1 cellular context compared by ENCODE assay signal in genomic region chr1:178725603-178726517, GRCh38.
TF ChIP-seq lines count a peak whose summit lies in the region.

No MANE protein-coding gene starts in this region.

TF ChIP-seq in HepG2, 621 proteins besides CTCF, POLR2A, EP300 and RAD21 (continued from another document and continues in another):
- TF ChIP-seq ZNF629 (CRISPR knock-in tag; conservative IDR thresholded peaks at IDR 0.05) (peak; percentile 36), HOXD1 (CRISPR knock-in tag; IDR thresholded peaks at IDR 0.05) (no peak), FOXK2 (IDR thresholded peaks at IDR 0.05) (0 out of 2 replicates have a peak, but pooled peaks have one; percentile 23), ZNF749 (CRISPR knock-in tag; IDR thresholded peaks at IDR 0.05; ENCODE audit: borderline replicate concordance) (no peak), GTF2F1 (IDR thresholded peaks at IDR 0.05; ENCODE audit: low read length) (no peak), CREB3 (CRISPR knock-in tag; IDR thresholded peaks at IDR 0.05) (no peak), ZHX2 (IDR thresholded peaks at IDR 0.05; ENCODE audit: low read depth) (no peak), ZHX2 (CRISPR knock-in tag; IDR thresholded peaks at IDR 0.05; ENCODE audit: borderline replicate concordance) (no peak), EEA1 (CRISPR knock-in tag; IDR thresholded peaks at IDR 0.05; ENCODE audit: borderline replicate concordance) (peak; percentile 36; the same call in 1 of the 2 replicates), BORCS8-MEF2B (CRISPR knock-in tag; IDR thresholded peaks at IDR 0.05) (0 out of 2 replicates have a peak, but pooled peaks have one; percentile 41), CSRNP2 (CRISPR knock-in tag; conservative IDR thresholded peaks at IDR 0.05; ENCODE audit: low read depth) (no peak), BCL6 (CRISPR knock-in tag; IDR thresholded peaks at IDR 0.05) (no peak), ZNF207 (IDR thresholded peaks at IDR 0.05; ENCODE audit: borderline replicate concordance) (no peak), ZNF709 (CRISPR knock-in tag; IDR thresholded peaks at IDR 0.05) (0 out of 2 replicates have a peak, but pooled peaks have one; percentile 69), ZNF549 (CRISPR knock-in tag; IDR thresholded peaks at IDR 0.05) (no peak), POGK (CRISPR knock-in tag; conservative IDR thresholded peaks at IDR 0.05) (0 out of 2 replicates have a peak, but pooled peaks have one; percentile 28), POLR2AphosphoS5 (IDR thresholded peaks at IDR 0.05; ENCODE audit: low read depth, low read length) (peak; percentile 90), NFE2L2 (IDR thresholded peaks at IDR 0.05; ENCODE audit: low read length) (no peak), NPAS2 (CRISPR knock-in tag; IDR thresholded peaks at IDR 0.05; ENCODE audit: borderline replicate concordance) (no peak), ZNF879 (CRISPR knock-in tag; IDR thresholded peaks at IDR 0.05) (no peak), HMGXB3 (CRISPR knock-in tag; IDR thresholded peaks at IDR 0.05; ENCODE audit: borderline replicate concordance) (peak; percentile 97), LBX2 (CRISPR knock-in tag; IDR thresholded peaks at IDR 0.05; ENCODE audit: borderline replicate concordance) (no peak), HDAC1 (CRISPR knock-in tag; IDR thresholded peaks at IDR 0.05) (peak; percentile 48; the same call in 1 of the 2 replicates), REPIN1 (CRISPR knock-in tag; IDR thresholded peaks at IDR 0.05; ENCODE audit: borderline replicate concordance, low read depth) (no peak), ZFAT (CRISPR knock-in tag; conservative IDR thresholded peaks at IDR 0.05) (no peak), AGO2 (optimal IDR thresholded peaks at IDR 0.05; ENCODE audit: low read depth, low read length) (peak; percentile 91), ATF2 (CRISPR knock-in tag; IDR thresholded peaks at IDR 0.05) (no peak), HMGXB4 (CRISPR knock-in tag; IDR thresholded peaks at IDR 0.05; ENCODE audit: borderline replicate concordance in 1 of 2, low read depth in 1 of 2) (peak in 1 of 2 experiments; percentile 70; a peak in 2 of 4 replicates), SCMH1 (CRISPR knock-in tag; IDR thresholded peaks at IDR 0.05; ENCODE audit: borderline replicate concordance) (no peak), IKZF4 (CRISPR knock-in tag; IDR thresholded peaks at IDR 0.05; ENCODE audit: borderline replicate concordance, low read depth, not compliant biosample characterization) (peak; percentile 22), ZNF512 (CRISPR knock-in tag; IDR thresholded peaks at IDR 0.05) (no peak), HNRNPH1 (optimal IDR thresholded peaks at IDR 0.05; ENCODE audit: low read depth, low read length) (no peak), NFYC (CRISPR knock-in tag; IDR thresholded peaks at IDR 0.05) (peak; percentile 52), ZNF737 (CRISPR knock-in tag; IDR thresholded peaks at IDR 0.05; ENCODE audit: borderline replicate concordance) (no peak), TEAD3 (CRISPR knock-in tag; optimal IDR thresholded peaks at IDR 0.05; ENCODE audit: borderline replicate concordance) (no peak), ZKSCAN1 (IDR thresholded peaks at IDR 0.05; ENCODE audit: low read length) (no peak), CAMTA2 (CRISPR knock-in tag; IDR thresholded peaks at IDR 0.05; ENCODE audit: borderline replicate concordance) (no peak), HNRNPLL (IDR thresholded peaks at IDR 0.05; ENCODE audit: low read depth, low read length, poor library complexity, severe bottlenecking) (peak; percentile 48), ZNF577 (CRISPR knock-in tag; IDR thresholded peaks at IDR 0.05; ENCODE audit: borderline replicate concordance, low read depth) (no peak), ZNF430 (CRISPR knock-in tag; IDR thresholded peaks at IDR 0.05) (0 out of 2 replicates have a peak, but pooled peaks have one; percentile 38), ZNF558 (CRISPR knock-in tag; IDR thresholded peaks at IDR 0.05; ENCODE audit: borderline replicate concordance) (no peak), ONECUT2 (CRISPR knock-in tag; IDR thresholded peaks at IDR 0.05) (no peak)
